1 cellular context compared by ENCODE assay signal in genomic region chr1:70204578-70204977, GRCh38.
TF ChIP-seq lines count a peak whose summit lies in the region.

No MANE protein-coding gene starts in this region.

TF ChIP-seq in SK-N-SH, 30 proteins besides CTCF, POLR2A, EP300 and RAD21 (continued from another document):
- TF ChIP-seq REST (IDR thresholded peaks at IDR 0.05; ENCODE audit: low read depth, low read length), result no peak
- no peak for TF ChIP-seq EZH2phosphoT487 (IDR thresholded peaks at IDR 0.05; ENCODE audit: borderline replicate concordance, low read depth)
- no peak for TF ChIP-seq RCOR1 (IDR thresholded peaks at IDR 0.05; ENCODE audit: low read length)
- no peak for TF ChIP-seq POLR2AphosphoS5 (IDR thresholded peaks at IDR 0.05; ENCODE audit: low read depth, low read length)
- TF ChIP-seq GATA2 (CRISPR knock-in tag; IDR thresholded peaks at IDR 0.05), result no peak
- TF ChIP-seq NRF1 (IDR thresholded peaks at IDR 0.05; ENCODE audit: low read depth, low read length), result no peak
- no peak for TF ChIP-seq TEAD4 (IDR thresholded peaks at IDR 0.05; ENCODE audit: borderline replicate concordance, insufficient read depth)
- TF ChIP-seq, protein P1, sequence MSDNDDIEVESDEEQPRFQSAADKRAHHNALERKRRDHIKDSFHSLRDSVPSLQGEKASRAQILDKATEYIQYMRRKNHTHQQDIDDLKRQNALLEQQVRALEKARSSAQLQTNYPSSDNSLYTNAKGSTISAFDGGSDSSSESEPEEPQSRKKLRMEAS (IDR thresholded peaks at IDR 0.05; ENCODE audit: low read depth), result no peak
